In genomic region chr2:24544456-24545115, GRCh38 we compare ENCODE assay signal across 24 cellular contexts.
"Had no signal": no experiment of that assay in that cellular context is flagged by ENCODE, and none has a peak within 500 bp of the region (broad histone marks: within the 10 kb centered on the region; RNA-seq: fewer than 3 reads in every experiment).

No MANE protein-coding gene starts in this region.

- H3K27ac ChIP-seq: coronary artery, heart right ventricle, lower lobe of right lung, neural progenitor cell, stomach, suprapubic skin, tibial nerve had no signal

- H3K4me1 Mint-ChIP-seq: endodermal cell, neural progenitor cell had no signal

- H3K36me3 ChIP-seq: heart right ventricle, lower lobe of right lung, neural progenitor cell, stomach, suprapubic skin, tibial nerve had no signal

- H3K4me1 ChIP-seq: lower lobe of right lung, neural progenitor cell, suprapubic skin, tibial nerve had no signal

- DNase-seq: activated B cell treated with CpG ODN at 0.5 μM for 24 hours; activated CD4-positive, alpha-beta T cell treated with anti-CD3 and anti-CD28 coated beads for 48 hours; activated naive CD4-positive, alpha-beta T cell; amniotic stem cell; cerebellar nuclear complex; endodermal cell; heart right ventricle; kidney; lower lobe of right lung; naive B cell; posterior cingulate gyrus; small intestine; stimulated activated CD4-positive, alpha-beta T cell treated with anti-CD3 and anti-CD28 coated beads, Interleukin-2, amount 100 ng/mL, for 24 hours; stomach had no signal

- H3K4me3 Mint-ChIP-seq: activated B cell treated with CpG ODN at 0.5 μM for 24 hours; activated naive CD8-positive, alpha-beta T cell; endodermal cell; naive B cell; neural progenitor cell; stimulated activated memory B cell treated with anti-CD40 and anti-IgM and Interleukin-4, amounts not matched to agents 10 μg/mL and 1 μg/mL and 100 μg/mL, for 72 hours had no signal

- H3K27ac Mint-ChIP-seq: activated B cell treated with CpG ODN at 0.5 μM for 24 hours; activated naive CD8-positive, alpha-beta T cell; activated T-helper 2 cell treated with anti-CD3 and anti-CD28 coated beads, Interferon-gamma antibody, Interleukin-2, Interleukin-4, amounts not matched to agents 10 μg/mL and 5 μg/mL and 100 μg/mL, durations not matched to agents 14 hours and 24 hours and 36 hours; endodermal cell; naive B cell; neural progenitor cell; stimulated activated memory B cell treated with anti-CD40 and anti-IgM and Interleukin-4, amounts not matched to agents 10 μg/mL and 1 μg/mL and 100 μg/mL, for 72 hours; T-helper 1 cell treated with Interleukin-12 subunit alpha and Interleukin-12 subunit beta and Interleukin-4 antibody, amounts not matched to agents 30 μg/mL and 1 μg/mL, for 36 hours had no signal

- ATAC-seq: heart right ventricle; left lobe of liver; lower lobe of right lung; sciatic nerve; stimulated activated memory B cell treated with anti-CD40 and anti-IgM and Interleukin-4, amounts not matched to agents 10 μg/mL and 1 μg/mL and 100 μg/mL, for 72 hours had no signal

- H3K27me3 Mint-ChIP-seq: activated B cell treated with CpG ODN at 0.5 μM for 24 hours; activated naive CD8-positive, alpha-beta T cell; naive B cell; stimulated activated memory B cell treated with anti-CD40 and anti-IgM and Interleukin-4, amounts not matched to agents 10 μg/mL and 1 μg/mL and 100 μg/mL, for 72 hours had no signal

- H3K27me3 ChIP-seq: heart right ventricle, neural progenitor cell, stomach, suprapubic skin, tibial nerve had no signal

- H3K4me3 ChIP-seq: coronary artery, heart right ventricle, lower lobe of right lung, neural progenitor cell, stomach, suprapubic skin, tibial nerve had no signal
